16 cellular contexts compared by ENCODE assay signal in genomic region chr15:80494311-80494710, GRCh38.
DNase-seq lines count a peak whose midpoint lies in the region; ATAC-seq, FAIRE-seq and TF ChIP-seq lines count a peak whose summit lies in the region.
"Had no signal": no experiment of that assay in that cellular context is flagged by ENCODE, and none has a peak within 500 bp of the region (broad histone marks: within the 10 kb centered on the region; RNA-seq: fewer than 3 reads in every experiment).

No MANE protein-coding gene starts in this region.

- no peak for TF ChIP-seq EP300 in HepG2 (IDR thresholded peaks at IDR 0.05; ENCODE audit: low read depth in 2 of 2, low read length in 2 of 2)
- no peak for TF ChIP-seq EP300 in HepG2 (CRISPR knock-in tag; IDR thresholded peaks at IDR 0.05; ENCODE audit: borderline replicate concordance)

- H2AFZ ChIP-seq in HepG2 (ENCODE audit: low read length), result no peak overlapping the region

- peak; percentile 75 for DNase-seq in HepG2 (ENCODE audit: low spot score)
- DNase-seq in right lobe of liver, result no peak
- no peak for DNase-seq in body of pancreas
- DNase-seq in iris pigment epithelial cell (ENCODE audit: low read depth), result peak; percentile 82
- no peak for DNase-seq in adrenal gland
- DNase-seq in SHP77 treated with DMSO at 0.1 percent for 48 hours (lab: John Stamatoyannopoulos, UW), result no peak
- DNase-seq in activated T-cell treated with anti-CD3 and anti-CD28 coated beads, Interleukin-2, amount 50 U/mL, for 48 hours, result no peak
- DNase-seq: activated B cell treated with CpG ODN at 0.5 μM for 24 hours; activated T-cell treated with anti-CD3 and anti-CD28 coated beads, Interleukin-2, amount 50 U/mL, for 72 hours; GDM1; NCI-H1105; psoas muscle; Right ventricle myocardium superior had no signal

- no peak overlapping the region for H3K27ac ChIP-seq in HepG2 (ENCODE audit: extremely low read length, insufficient read depth, low read length)
- no peak overlapping the region for H3K27ac ChIP-seq in right lobe of liver
- H3K27ac ChIP-seq in body of pancreas, result no peak overlapping the region
- no peak overlapping the region for H3K27ac ChIP-seq in adrenal gland
- H3K27ac ChIP-seq: psoas muscle had no signal

- 16% methylated on average over 5 of the region's 5 CpGs for WGBS in HepG2 (ENCODE audit: low lambda C conversion rate)
- 55% methylated on average over 5 of the region's 5 CpGs for WGBS in right lobe of liver (ENCODE audit: insufficient coverage, low coverage, low lambda C conversion rate, missing lambda C conversion rate)
- WGBS in body of pancreas, 2 donors, result 65 to 70% methylated on average over 5 of the region's 5 CpGs
- WGBS in adrenal gland, 4 donors, result 86 to 91% (median 91%) methylated on average over 5 of the region's 5 CpGs

- H3K4me1 ChIP-seq in HepG2 (ENCODE audit: insufficient read depth, low read length) (peaks cover 40% of the 10 kb centered on the region), right lobe of liver (no peaks in the 10 kb centered on the region), body of pancreas (peaks cover 10% of the 10 kb centered on the region), adrenal gland (replicated peaks in 1 of 2) (peaks cover 4 to 7% of the 10 kb centered on the region in 2 donors)
- H3K4me1 ChIP-seq: psoas muscle had no signal

- in situ Hi-C loops in HepG2 (cut with HindIII; ENCODE audit: extremely low pct_ligation_motif_present, low pct_unique_long_range_greater_than_20kb), result no loop called here

- CTCF ChIA-PET in HepG2 (lab: Yijun Ruan, JAX; ENCODE audit: low intra/inter-chr PET ratio, low total read pairs), result no interaction called here

- no peaks in the 10 kb centered on the region for H4K20me1 ChIP-seq in HepG2 (ENCODE audit: insufficient read depth, low read length)

- TF ChIP-seq CTCF in HepG2 (CRISPR knock-in tag; IDR thresholded peaks at IDR 0.05) (no peak), right lobe of liver (IDR thresholded peaks at IDR 0.05) (no peak), body of pancreas (IDR thresholded peaks at IDR 0.05) (no peak), adrenal gland (IDR thresholded peaks at IDR 0.05) (no peak)

- H3K36me3 ChIP-seq in HepG2 (replicated peaks in 1 of 2; ENCODE audit: control insufficient read depth in 1 of 2, insufficient read depth in 2 of 2, low read length in 2 of 2), result no peaks in the 10 kb centered on the region
- no peaks in the 10 kb centered on the region for H3K36me3 ChIP-seq in right lobe of liver
- no peaks in the 10 kb centered on the region for H3K36me3 ChIP-seq in body of pancreas (replicated peaks in 1 of 2; ENCODE audit: insufficient read depth in 1 of 2, low read depth in 2 of 2)
- no peaks in the 10 kb centered on the region for H3K36me3 ChIP-seq in adrenal gland (replicated peaks in 1 of 2)

- H3K4me2 ChIP-seq in HepG2 (ENCODE audit: low read depth, low read length), result peak overlapping the region; percentile 14; the same call in 1 of the 2 replicates

- peak; percentile 32 for FAIRE-seq in HepG2 (lab: Jason Lieb, UNC)
- FAIRE-seq: A204.1, colon had no signal

- no peak overlapping the region for H3K9ac ChIP-seq in HepG2 (ENCODE audit: insufficient read depth, low read depth, low read length)

- BruUV-seq in HepG2 (replicated peaks; lab: Mats Ljungman, UMichigan), result no TSS peak

- peak; percentile 84 for ATAC-seq in HepG2
- ATAC-seq in right lobe of liver, result no peak
- peak; percentile 47 for ATAC-seq in body of pancreas
- no peak for ATAC-seq in GM18861 (IDR thresholded peaks at IDR 0.05; ENCODE audit: unreplicated experiment)
- ATAC-seq: activated T-cell treated with anti-CD3 and anti-CD28 coated beads, Interleukin-2, amount 50 U/mL, for 72 hours; psoas muscle had no signal

- no peak for TF ChIP-seq RAD21 in HepG2 (CRISPR knock-in tag; IDR thresholded peaks at IDR 0.05)

- no peak overlapping the region for H3K4me3 ChIP-seq in HepG2 (replicated peaks in 1 of 3; ENCODE audit: insufficient read depth in 1 of 3, low read depth in 2 of 3, low read length in 3 of 3)
- H3K4me3 ChIP-seq in right lobe of liver, result no peak overlapping the region
- H3K4me3 ChIP-seq in body of pancreas, result no peak overlapping the region
- no peak overlapping the region for H3K4me3 ChIP-seq in adrenal gland
- H3K4me3 ChIP-seq: psoas muscle had no signal

- H3K27me3 ChIP-seq in HepG2 (ENCODE audit: control insufficient read depth in 1 of 2, insufficient read depth in 2 of 2, low read length in 2 of 2) (no peaks in the 10 kb centered on the region), right lobe of liver (no peaks in the 10 kb centered on the region), body of pancreas (no peaks in the 10 kb centered on the region), adrenal gland (no peaks in the 10 kb centered on the region)

- POLR2A ChIA-PET in HepG2 (lab: Yijun Ruan, JAX), result no interaction called here

- H3K79me2 ChIP-seq in HepG2 (ENCODE audit: insufficient read depth, low read length), result no peaks in the 10 kb centered on the region

- no peak for TF ChIP-seq POLR2A in HepG2 (IDR thresholded peaks at IDR 0.05; ENCODE audit: insufficient read depth in 1 of 2, low read depth in 2 of 2, low read length in 2 of 2)
- TF ChIP-seq POLR2A in right lobe of liver (IDR thresholded peaks at IDR 0.05), result no peak
- TF ChIP-seq POLR2A in body of pancreas (IDR thresholded peaks at IDR 0.05), result no peak
- no peak for TF ChIP-seq POLR2A in adrenal gland (IDR thresholded peaks at IDR 0.05)

- H3K9me3 ChIP-seq in HepG2 (ENCODE audit: low read length), result no peaks in the 10 kb centered on the region
- no peaks in the 10 kb centered on the region for H3K9me3 ChIP-seq in right lobe of liver
- H3K9me3 ChIP-seq in body of pancreas, result no peaks in the 10 kb centered on the region
- no peaks in the 10 kb centered on the region for H3K9me3 ChIP-seq in adrenal gland (replicated peaks in 1 of 3)
- H3K9me3 ChIP-seq: psoas muscle had no signal

- intact Hi-C loops in HepG2 (cut with micrococcal nuclease; ENCODE audit: unreplicated experiment) (no loop called here), right lobe of liver (cut with DNase I) (no loop called here), body of pancreas (cut with DNase I) (no loop called here), adrenal gland (cut with DNase I) (no loop called here)

TF ChIP-seq in HepG2, 621 proteins besides CTCF, POLR2A, EP300 and RAD21 (continues in another document):
- TF ChIP-seq FOSL2 (CRISPR knock-in tag; IDR thresholded peaks at IDR 0.05) (peak; percentile 36; the same call in 1 of the 2 replicates), MTF2 (CRISPR knock-in tag; IDR thresholded peaks at IDR 0.05; ENCODE audit: borderline replicate concordance) (no peak), ZNF251 (CRISPR knock-in tag; IDR thresholded peaks at IDR 0.05) (no peak), MXI1 (IDR thresholded peaks at IDR 0.05; ENCODE audit: borderline replicate concordance, low read depth, low read length) (no peak), ZMYM3 (CRISPR knock-in tag; IDR thresholded peaks at IDR 0.05) (no peak), FOXC1 (CRISPR knock-in tag; IDR thresholded peaks at IDR 0.05; ENCODE audit: borderline replicate concordance) (no peak), PPARG (CRISPR knock-in tag; conservative IDR thresholded peaks at IDR 0.05) (no peak), TAF1 (CRISPR knock-in tag; IDR thresholded peaks at IDR 0.05) (no peak), POGZ (CRISPR knock-in tag; IDR thresholded peaks at IDR 0.05) (no peak), THYN1 (CRISPR knock-in tag; IDR thresholded peaks at IDR 0.05; ENCODE audit: borderline replicate concordance, low read depth) (no peak), TEAD3 (CRISPR knock-in tag; optimal IDR thresholded peaks at IDR 0.05; ENCODE audit: borderline replicate concordance) (peak; percentile 41)
- TF ChIP-seq, protein P1, sequence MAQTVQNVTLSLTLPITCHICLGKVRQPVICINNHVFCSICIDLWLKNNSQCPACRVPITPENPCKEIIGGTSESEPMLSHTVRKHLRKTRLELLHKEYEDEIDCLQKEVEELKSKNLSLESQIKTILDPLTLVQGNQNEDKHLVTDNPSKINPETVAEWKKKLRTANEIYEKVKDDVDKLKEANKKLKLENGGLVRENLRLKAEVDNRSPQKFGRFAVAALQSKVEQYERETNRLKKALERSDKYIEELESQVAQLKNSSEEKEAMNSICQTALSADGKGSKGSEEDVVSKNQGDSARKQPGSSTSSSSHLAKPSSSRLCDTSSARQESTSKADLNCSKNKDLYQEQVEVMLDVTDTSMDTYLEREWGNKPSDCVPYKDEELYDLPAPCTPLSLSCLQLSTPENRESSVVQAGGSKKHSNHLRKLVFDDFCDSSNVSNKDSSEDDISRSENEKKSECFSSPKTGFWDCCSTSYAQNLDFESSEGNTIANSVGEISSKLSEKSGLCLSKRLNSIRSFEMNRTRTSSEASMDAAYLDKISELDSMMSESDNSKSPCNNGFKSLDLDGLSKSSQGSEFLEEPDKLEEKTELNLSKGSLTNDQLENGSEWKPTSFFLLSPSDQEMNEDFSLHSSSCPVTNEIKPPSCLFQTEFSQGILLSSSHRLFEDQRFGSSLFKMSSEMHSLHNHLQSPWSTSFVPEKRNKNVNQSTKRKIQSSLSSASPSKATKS (CRISPR knock-in tag; IDR thresholded peaks at IDR 0.05), result no peak
- TF ChIP-seq, protein P2, sequence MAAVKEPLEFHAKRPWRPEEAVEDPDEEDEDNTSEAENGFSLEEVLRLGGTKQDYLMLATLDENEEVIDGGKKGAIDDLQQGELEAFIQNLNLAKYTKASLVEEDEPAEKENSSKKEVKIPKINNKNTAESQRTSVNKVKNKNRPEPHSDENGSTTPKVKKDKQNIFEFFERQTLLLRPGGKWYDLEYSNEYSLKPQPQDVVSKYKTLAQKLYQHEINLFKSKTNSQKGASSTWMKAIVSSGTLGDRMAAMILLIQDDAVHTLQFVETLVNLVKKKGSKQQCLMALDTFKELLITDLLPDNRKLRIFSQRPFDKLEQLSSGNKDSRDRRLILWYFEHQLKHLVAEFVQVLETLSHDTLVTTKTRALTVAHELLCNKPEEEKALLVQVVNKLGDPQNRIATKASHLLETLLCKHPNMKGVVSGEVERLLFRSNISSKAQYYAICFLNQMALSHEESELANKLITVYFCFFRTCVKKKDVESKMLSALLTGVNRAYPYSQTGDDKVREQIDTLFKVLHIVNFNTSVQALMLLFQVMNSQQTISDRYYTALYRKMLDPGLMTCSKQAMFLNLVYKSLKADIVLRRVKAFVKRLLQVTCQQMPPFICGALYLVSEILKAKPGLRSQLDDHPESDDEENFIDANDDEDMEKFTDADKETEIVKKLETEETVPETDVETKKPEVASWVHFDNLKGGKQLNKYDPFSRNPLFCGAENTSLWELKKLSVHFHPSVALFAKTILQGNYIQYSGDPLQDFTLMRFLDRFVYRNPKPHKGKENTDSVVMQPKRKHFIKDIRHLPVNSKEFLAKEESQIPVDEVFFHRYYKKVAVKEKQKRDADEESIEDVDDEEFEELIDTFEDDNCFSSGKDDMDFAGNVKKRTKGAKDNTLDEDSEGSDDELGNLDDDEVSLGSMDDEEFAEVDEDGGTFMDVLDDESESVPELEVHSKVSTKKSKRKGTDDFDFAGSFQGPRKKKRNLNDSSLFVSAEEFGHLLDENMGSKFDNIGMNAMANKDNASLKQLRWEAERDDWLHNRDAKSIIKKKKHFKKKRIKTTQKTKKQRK (IDR thresholded peaks at IDR 0.05; ENCODE audit: low read length), result no peak

Comparison
In these comparisons a context has a peak if more than half of its experiments do, and no peak if none do; other contexts are left out.
1. ATAC-seq: peak in HepG2 (single experiment) and body of pancreas (single experiment); none in right lobe of liver (0 of 4) and GM18861 (single experiment).
2. DNase-seq: peak in HepG2 (single experiment) and iris pigment epithelial cell (single experiment); none in right lobe of liver (0 of 3), body of pancreas (0 of 4), adrenal gland (0 of 7), SHP77 treated with DMSO at 0.1 percent for 48 hours (single experiment) and activated T-cell treated with anti-CD3 and anti-CD28 coated beads, Interleukin-2, amount 50 U/mL, for 48 hours (0 of 2).